15 cellular contexts compared by ENCODE assay signal in genomic region chr6:163688971-163689370, GRCh38.
DNase-seq lines count a peak whose midpoint lies in the region; ATAC-seq and TF ChIP-seq lines count a peak whose summit lies in the region.
"Had no signal": no experiment of that assay in that cellular context is flagged by ENCODE, and none has a peak within 500 bp of the region (broad histone marks: within the 10 kb centered on the region; RNA-seq: fewer than 3 reads in every experiment).

No MANE protein-coding gene starts in this region.

- no peak overlapping the region for H3K23ac ChIP-seq in IMR-90 (ENCODE audit: low read depth, low read length)

- H3K9me1 ChIP-seq in IMR-90 (ENCODE audit: insufficient read depth, low read length): no peaks in the 10 kb centered on the region

- H2BK5ac ChIP-seq in IMR-90 (ENCODE audit: low read depth, low read length, poor library complexity, severe bottlenecking): no peak overlapping the region

- H2AFZ ChIP-seq in IMR-90 (replicated peaks; ENCODE audit: low read length, poor library complexity): no peak overlapping the region

- CTCF ChIA-PET in BJ (lab: Yijun Ruan, JAX) (no interaction called here), IMR-90 (lab: Yijun Ruan, JAX) (interaction anchor here (0.8 kb wide), 1 partner anchor 110 kb away, joined by 3 read pairs; no protein-coding TSS in a partner anchor)

- no peak overlapping the region for H3K4me2 ChIP-seq in IMR-90 (ENCODE audit: low read depth, low read length)

- intact Hi-C loops in IMR-90 (cut with micrococcal nuclease): no loop called here

- no peak overlapping the region for H3K4ac ChIP-seq in IMR-90 (ENCODE audit: low read depth, low read length)

- H3K4me1 ChIP-seq in IMR-90 (ENCODE audit: control insufficient read depth, insufficient read depth, low read length): no peaks in the 10 kb centered on the region

- no peak overlapping the region for H2BK15ac ChIP-seq in IMR-90 (ENCODE audit: low read depth, low read length)

- H3K18ac ChIP-seq in IMR-90 (ENCODE audit: low read depth, low read length): no peak overlapping the region

- ATAC-seq in IMR-90 (ENCODE audit: low read depth): peak; percentile 21; the same call in 1 of the 2 replicates
- no peak for ATAC-seq in activated naive CD8-positive, alpha-beta T cell treated with anti-CD3 and anti-CD28 coated beads, Interleukin-2, amount 50 U/mL, for 24 hours

- H3K36me3 Mint-ChIP-seq in neural crest cell (ENCODE audit: low read depth): peaks cover 1% of the 10 kb centered on the region
- no peaks in the 10 kb centered on the region for H3K36me3 Mint-ChIP-seq in activated naive CD8-positive, alpha-beta T cell treated with anti-CD3 and anti-CD28 coated beads, Interleukin-2, amount 50 U/mL, for 24 hours (ENCODE audit: low read depth)
- H3K36me3 Mint-ChIP-seq: CD4-positive, CD25-positive, alpha-beta regulatory T cell had no signal

- H3K56ac ChIP-seq in IMR-90 (ENCODE audit: extremely low read depth, insufficient read depth, low read length): no peak overlapping the region

- POLR2A ChIA-PET in BJ (lab: Charles Lee): no interaction called here
- POLR2A ChIA-PET in IMR-90 (lab: Charles Lee; ENCODE audit: unreplicated experiment): no interaction called here

- no peak overlapping the region for H2AK9ac ChIP-seq in IMR-90 (replicated peaks; ENCODE audit: low read depth, low read length, poor library complexity)

- H3K9me3 Mint-ChIP-seq in neural crest cell: peaks cover 1% of the 10 kb centered on the region
- peaks cover 2% of the 10 kb centered on the region for H3K9me3 Mint-ChIP-seq in activated naive CD8-positive, alpha-beta T cell treated with anti-CD3 and anti-CD28 coated beads, Interleukin-2, amount 50 U/mL, for 24 hours

- H3K27ac Mint-ChIP-seq in neural crest cell (ENCODE audit: unreplicated experiment): peak overlapping the region; percentile 88
- no peak overlapping the region for H3K27ac Mint-ChIP-seq in activated naive CD8-positive, alpha-beta T cell treated with anti-CD3 and anti-CD28 coated beads, Interleukin-2, amount 50 U/mL, for 24 hours

- no peak overlapping the region for H2BK120ac ChIP-seq in IMR-90 (ENCODE audit: low read depth, low read length)

- no peak overlapping the region for H4K5ac ChIP-seq in IMR-90 (ENCODE audit: low read depth, low read length)

- H3K4me3 Mint-ChIP-seq in neural crest cell: no peak overlapping the region
- no peak overlapping the region for H3K4me3 Mint-ChIP-seq in activated naive CD8-positive, alpha-beta T cell treated with anti-CD3 and anti-CD28 coated beads, Interleukin-2, amount 50 U/mL, for 24 hours
- H3K4me3 Mint-ChIP-seq: CD4-positive, CD25-positive, alpha-beta regulatory T cell had no signal

- no TSS peak for BruUV-seq in IMR-90 (replicated peaks; lab: Mats Ljungman, UMichigan)

- H3K4me3 ChIP-seq in BJ (ENCODE audit: low read depth, low read length): no peak overlapping the region
- no peak overlapping the region for H3K4me3 ChIP-seq in IMR-90 (ENCODE audit: insufficient read depth, low read depth, low read length)
- no peak overlapping the region for H3K4me3 ChIP-seq in epithelial cell of esophagus (ENCODE audit: low read length)

- dilution Hi-C loops in IMR-90 (cut with HindIII; ENCODE audit: low sequenced_read_pairs, unreplicated experiment): no loop called here

- in situ Hi-C loops in IMR-90 (cut with MboI; ENCODE audit: low sequenced_read_pairs): no loop called here

- H4K91ac ChIP-seq in IMR-90 (ENCODE audit: insufficient read depth, low read depth, low read length): no peak overlapping the region

- H2AK5ac ChIP-seq in IMR-90 (ENCODE audit: low read depth, low read length): no peak overlapping the region

- TF ChIP-seq CTCF in BJ (IDR thresholded peaks at IDR 0.05; ENCODE audit: insufficient read depth, low read depth, low read length) (no peak), IMR-90 (conservative IDR thresholded peaks at IDR 0.05; ENCODE audit: low read depth, low read length) (no peak), epithelial cell of esophagus (IDR thresholded peaks at IDR 0.05; ENCODE audit: insufficient read depth, low read depth, low read length, missing control alignments) (no peak), neural crest cell (conservative IDR thresholded peaks at IDR 0.05) (no peak)

- no peaks in the 10 kb centered on the region for H3K36me3 ChIP-seq in BJ (ENCODE audit: control insufficient read depth, insufficient read depth, low read length)
- H3K36me3 ChIP-seq in IMR-90 (ENCODE audit: control insufficient read depth, insufficient read depth, low read length): no peaks in the 10 kb centered on the region

- no peak overlapping the region for H3K9ac ChIP-seq in IMR-90 (ENCODE audit: low read depth, low read length)

- TF ChIP-seq POLR2A in IMR-90 (IDR thresholded peaks at IDR 0.05; ENCODE audit: low read depth, low read length): no peak

- no peak overlapping the region for H3K14ac ChIP-seq in IMR-90 (replicated peaks; ENCODE audit: low read depth, low read length)

- no peak overlapping the region for H3K27ac ChIP-seq in IMR-90 (ENCODE audit: insufficient read depth, low read length)
- H3K27ac ChIP-seq: HL-60 had no signal

- no peak overlapping the region for H4K8ac ChIP-seq in IMR-90 (ENCODE audit: low read depth in 2 of 2, low read length in 2 of 2)

- H4K20me1 ChIP-seq in IMR-90 (ENCODE audit: insufficient read depth, low read length): no peaks in the 10 kb centered on the region

- TF ChIP-seq RAD21 in IMR-90 (IDR thresholded peaks at IDR 0.05; ENCODE audit: low read length): no peak

- no peaks in the 10 kb centered on the region for H3K27me3 Mint-ChIP-seq in neural crest cell (ENCODE audit: low read depth)
- H3K27me3 Mint-ChIP-seq in activated naive CD8-positive, alpha-beta T cell treated with anti-CD3 and anti-CD28 coated beads, Interleukin-2, amount 50 U/mL, for 24 hours: peaks cover 6% of the 10 kb centered on the region

- DNase-seq in BJ (ENCODE audit: low read depth) (peak; percentile 9), IMR-90 (peak; percentile 19), epithelial cell of esophagus (ENCODE audit: low read depth) (peak; percentile 15), neural crest cell (ENCODE audit: low read depth, low spot score) (no peak), anterior cingulate cortex (lab: John Stamatoyannopoulos, UW) (no peak), globus pallidus (ENCODE audit: low spot score) (no peak)
- no peak for DNase-seq in activated naive CD8-positive, alpha-beta T cell treated with anti-CD3 and anti-CD28 coated beads, Interleukin-2, amount 50 U/mL, for 24 hours
- DNase-seq in stimulated activated CD4-positive, alpha-beta T cell treated with anti-CD3 and anti-CD28 coated beads, Interleukin-12 subunit alpha, Interleukin-12 subunit beta, amount 100 ng/mL, for 4 hours: no peak
- DNase-seq: AML-193; CD4-positive, CD25-positive, alpha-beta regulatory T cell; DMS79 treated with DMSO at 0.1 percent for 48 hours; NCI-H1105 treated with DMSO at 0.1 percent for 48 hours; NCI-H187; NCI-H446 had no signal

- H3K9me3 ChIP-seq in IMR-90 (ENCODE audit: control insufficient read depth, insufficient read depth, low read length): no peaks in the 10 kb centered on the region; the same call in 1 of the 2 replicates

- H2BK20ac ChIP-seq in IMR-90 (ENCODE audit: low read depth, low read length): no peak overlapping the region

- peaks cover 18% of the 10 kb centered on the region for H3K4me1 Mint-ChIP-seq in neural crest cell
- H3K4me1 Mint-ChIP-seq in activated naive CD8-positive, alpha-beta T cell treated with anti-CD3 and anti-CD28 coated beads, Interleukin-2, amount 50 U/mL, for 24 hours: peaks cover 4% of the 10 kb centered on the region
- H3K4me1 Mint-ChIP-seq: CD4-positive, CD25-positive, alpha-beta regulatory T cell had no signal

- H3K79me1 ChIP-seq in IMR-90 (ENCODE audit: low read depth in 1 of 2, low read length in 2 of 2): no peaks in the 10 kb centered on the region

- H3K27me3 ChIP-seq in BJ (ENCODE audit: control insufficient read depth, insufficient read depth, low read length) (no peaks in the 10 kb centered on the region), IMR-90 (ENCODE audit: control insufficient read depth, insufficient read depth, low read length) (peaks cover 15% of the 10 kb centered on the region)

TF ChIP-seq in IMR-90, 13 proteins besides CTCF, POLR2A, EP300 and RAD21:
- TF ChIP-seq SMC3 (IDR thresholded peaks at IDR 0.05; ENCODE audit: low read depth, low read length): no peak
- TF ChIP-seq ELK1 (IDR thresholded peaks at IDR 0.05; ENCODE audit: borderline replicate concordance, low read depth, low read length): no peak
- TF ChIP-seq MAFK (IDR thresholded peaks at IDR 0.05; ENCODE audit: low read depth, low read length): no peak

Comparison
In these comparisons a context has a peak if more than half of its experiments do, and no peak if none do; other contexts are left out.
1. DNase-seq: peak in BJ (single experiment), IMR-90 (single experiment) and epithelial cell of esophagus (single experiment); none in neural crest cell (single experiment), anterior cingulate cortex (0 of 58), activated naive CD8-positive, alpha-beta T cell treated with anti-CD3 and anti-CD28 coated beads, Interleukin-2, amount 50 U/mL, for 24 hours (single experiment), globus pallidus (single experiment) and stimulated activated CD4-positive, alpha-beta T cell treated with anti-CD3 and anti-CD28 coated beads, Interleukin-12 subunit alpha, Interleukin-12 subunit beta, amount 100 ng/mL, for 4 hours (single experiment).